Comparison of ENCODE assay signal across 8 cellular contexts in the genomic region with DNA sequence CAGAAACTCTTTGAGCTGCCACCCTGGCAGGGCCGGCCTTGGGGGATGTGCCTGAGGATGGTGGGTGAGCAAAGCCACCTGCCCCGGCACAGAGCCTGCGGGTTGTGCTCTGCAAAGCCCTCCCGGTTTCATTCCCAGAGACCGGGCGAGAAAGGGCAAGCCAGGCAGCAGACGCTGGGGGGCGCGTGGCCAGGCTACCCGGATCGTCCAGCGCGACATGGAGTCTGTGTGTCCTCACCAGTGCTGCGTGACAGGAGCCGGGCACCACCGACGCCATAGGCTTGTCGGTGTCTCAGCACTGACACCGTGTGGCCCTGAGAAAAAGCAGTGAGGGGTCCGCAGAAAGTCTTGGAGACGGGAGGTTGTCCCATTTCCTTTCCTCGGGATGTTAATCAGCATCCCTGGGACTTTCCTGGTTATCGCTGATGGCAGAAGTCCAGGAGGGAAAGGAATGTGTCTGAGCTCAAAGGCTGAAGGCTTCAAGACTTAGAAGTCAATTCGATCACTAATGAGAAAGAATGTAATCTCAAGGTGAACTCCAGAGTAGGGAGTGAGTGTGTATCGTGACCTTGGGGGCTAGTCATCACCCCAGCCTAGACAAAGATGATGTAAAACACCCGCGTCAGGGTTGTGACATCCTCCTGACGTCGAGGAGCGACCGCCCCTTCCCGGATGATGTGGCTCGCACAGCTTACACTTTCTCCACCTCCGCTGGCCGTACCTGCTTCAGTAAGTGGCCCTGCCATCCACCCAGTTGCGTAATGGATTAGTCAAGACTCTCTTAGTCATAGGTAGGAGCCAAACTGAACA. TPM values are rescaled to one million over a fixed set of nuclear protein-coding genes. Genes with fewer than 3 reads are reported as not detected.
DNase-seq lines count a peak whose midpoint lies in the region; ATAC-seq and TF ChIP-seq lines count a peak whose summit lies in the region.

No MANE protein-coding gene starts in this region.

- peak overlapping the region; percentile 91 for H2AFZ ChIP-seq in mammary epithelial cell (ENCODE audit: low read depth, low read length)

- H3K4me1 ChIP-seq in mammary epithelial cell (ENCODE audit: insufficient read depth, low read length) (peaks cover 19% of the 10 kb centered on the region), iPS-20b (ENCODE audit: insufficient read depth, low read length) (no peaks in the 10 kb centered on the region), skeletal muscle satellite cell (ENCODE audit: control insufficient read depth, insufficient read depth, low read length) (peaks cover 4% of the 10 kb centered on the region)

- H3K27me3 ChIP-seq in mammary epithelial cell (ENCODE audit: insufficient read depth, low read length) (no peaks in the 10 kb centered on the region), iPS-20b (ENCODE audit: insufficient read depth, low read length) (peaks cover 17% of the 10 kb centered on the region), skeletal muscle satellite cell (ENCODE audit: control insufficient read depth, insufficient read depth, low read length) (peaks cover 76% of the 10 kb centered on the region)

- 3% methylated on average over 23 of the region's 36 CpGs for WGBS in mammary epithelial cell (ENCODE audit: low coverage, missing lambda C conversion rate)

- H3K9me3 ChIP-seq in mammary epithelial cell (replicated peaks; ENCODE audit: insufficient read depth, low read length) (no peaks in the 10 kb centered on the region), iPS-20b (ENCODE audit: insufficient read depth, low read depth, low read length) (no peaks in the 10 kb centered on the region), skeletal muscle satellite cell (replicated peaks; ENCODE audit: low read length) (no peaks in the 10 kb centered on the region)

- dilution Hi-C loops in mammary epithelial cell (cut with HindIII; ENCODE audit: low sequenced_read_pairs) = loop anchor here (10.0 kb wide), 1 partner anchor 58 kb away; no protein-coding TSS in a partner anchor

- H3K36me3 ChIP-seq in mammary epithelial cell (ENCODE audit: insufficient read depth, low read length) (no peaks in the 10 kb centered on the region), iPS-20b (ENCODE audit: insufficient read depth, low read depth, low read length) (no peaks in the 10 kb centered on the region), skeletal muscle satellite cell (ENCODE audit: insufficient read depth, low read length) (no peaks in the 10 kb centered on the region)

- CTCF ChIA-PET in mammary epithelial cell (lab: Charles Lee; ENCODE audit: low non-redundant PET) = interaction anchor here (0.7 kb wide), 1 partner anchor 10 kb away, joined by 3 read pairs; no protein-coding TSS in a partner anchor

- in situ Hi-C loops in mammary epithelial cell (cut with MboI; ENCODE audit: low sequenced_read_pairs in 2 of 2) = loop anchor here (5.0 kb wide), 2 partner anchors 65 to 70 kb away; no protein-coding TSS in a partner anchor

- H4K20me1 ChIP-seq in mammary epithelial cell (ENCODE audit: insufficient read depth, low read length) = no peaks in the 10 kb centered on the region

- TF ChIP-seq CTCF in mammary epithelial cell (conservative IDR thresholded peaks at IDR 0.05 in 1 of 2, IDR thresholded peaks at IDR 0.05 in 1 of 2; ENCODE audit: extremely low read depth in 1 of 2, insufficient read depth in 1 of 2, low read depth in 1 of 2, low read length in 2 of 2) = peak; percentile 43 to 77

- DNase-seq in NCI-H146 treated with DMSO at 0.1 percent for 48 hours (lab: John Stamatoyannopoulos, UW; ENCODE audit: unreplicated experiment) = peak; percentile 53
- peak; percentile 23 for DNase-seq in T1000 (lab: John Stamatoyannopoulos, UW)
- DNase-seq in mammary epithelial cell = peak; percentile 100

- H3K9ac ChIP-seq in mammary epithelial cell (ENCODE audit: insufficient read depth, low read length) (peak overlapping the region; percentile 85), iPS-20b (ENCODE audit: low read depth, low read length) (no peak overlapping the region), skeletal muscle satellite cell (ENCODE audit: low read depth, low read length) (no peak overlapping the region)

- H3K4me2 ChIP-seq in mammary epithelial cell (ENCODE audit: insufficient read depth, low read depth, low read length) = peak overlapping the region; percentile 93
- H3K4me2 ChIP-seq in skeletal muscle satellite cell (ENCODE audit: low read length) = peak overlapping the region; percentile 70

- peak; percentile 66 for ATAC-seq in GM18511 (IDR thresholded peaks at IDR 0.05; ENCODE audit: unreplicated experiment)
- no peak for ATAC-seq in GM18498 (IDR thresholded peaks at IDR 0.05; ENCODE audit: unreplicated experiment)
- ATAC-seq in GM21825 (IDR thresholded peaks at IDR 0.05; ENCODE audit: unreplicated experiment) = no peak

- H3K4me3 ChIP-seq in mammary epithelial cell (replicated peaks in 1 of 3; ENCODE audit: insufficient read depth in 1 of 3, low read depth in 2 of 3, low read length in 3 of 3) (peak overlapping the region; percentile 36 to 52 (median 50)), iPS-20b (ENCODE audit: low read length) (peak overlapping the region; percentile 54; the same call in 1 of the 2 replicates), skeletal muscle satellite cell (ENCODE audit: low read length) (peak overlapping the region; percentile 39)

- BruUV-seq in mammary epithelial cell (replicated peaks; lab: Mats Ljungman, UMichigan) = TSS peak; percentile 87

- H3K79me2 ChIP-seq in mammary epithelial cell (ENCODE audit: insufficient read depth, low read length) = no peaks in the 10 kb centered on the region

- intact Hi-C loops in mammary epithelial cell (cut with micrococcal nuclease) = loop anchor here (1.0 kb wide), 6 partner anchors 22 to 285 kb away; a partner anchor contains a TSS

- H3K27ac ChIP-seq in mammary epithelial cell (ENCODE audit: insufficient read depth, low read depth, low read length) (peak overlapping the region; percentile 93), iPS-20b (ENCODE audit: low read length) (no peak overlapping the region)

RNA-seq across cellular contexts. Expression of a gene that starts 36.3 kb away (rescaled TPM):
- total RNA-seq in mammary epithelial cell = under 1 TPM in 1 of 2 donors, not detected in 1; 0.45 TPM
- 0.07 TPM for polyA plus RNA-seq in mammary epithelial cell
- not detected for polyA minus RNA-seq in mammary epithelial cell
- not detected in 2 replicates for total RNA-seq in skeletal muscle satellite cell (2012; rRNA removed)

RNA-seq across cellular contexts. Expression of a gene that starts 37.2 kb away (rescaled TPM):
- under 1 TPM; under 0.01 to 0.19 TPM for total RNA-seq in mammary epithelial cell
- 0.07 TPM for polyA plus RNA-seq in mammary epithelial cell
- polyA minus RNA-seq in mammary epithelial cell = 1.4 TPM
- not detected in 2 replicates for total RNA-seq in skeletal muscle satellite cell (2012; rRNA removed)

Comparison
In these comparisons a context has a peak if more than half of its experiments do, and no peak if none do; other contexts are left out.
1. DNase-seq: peak in every context shown above with its lines; median percentile 100 in mammary epithelial cell; 53 in NCI-H146 treated with DMSO at 0.1 percent for 48 hours; 23 in T1000.